Comparison of ENCODE assay signal across 14 cellular contexts in the genomic region with DNA sequence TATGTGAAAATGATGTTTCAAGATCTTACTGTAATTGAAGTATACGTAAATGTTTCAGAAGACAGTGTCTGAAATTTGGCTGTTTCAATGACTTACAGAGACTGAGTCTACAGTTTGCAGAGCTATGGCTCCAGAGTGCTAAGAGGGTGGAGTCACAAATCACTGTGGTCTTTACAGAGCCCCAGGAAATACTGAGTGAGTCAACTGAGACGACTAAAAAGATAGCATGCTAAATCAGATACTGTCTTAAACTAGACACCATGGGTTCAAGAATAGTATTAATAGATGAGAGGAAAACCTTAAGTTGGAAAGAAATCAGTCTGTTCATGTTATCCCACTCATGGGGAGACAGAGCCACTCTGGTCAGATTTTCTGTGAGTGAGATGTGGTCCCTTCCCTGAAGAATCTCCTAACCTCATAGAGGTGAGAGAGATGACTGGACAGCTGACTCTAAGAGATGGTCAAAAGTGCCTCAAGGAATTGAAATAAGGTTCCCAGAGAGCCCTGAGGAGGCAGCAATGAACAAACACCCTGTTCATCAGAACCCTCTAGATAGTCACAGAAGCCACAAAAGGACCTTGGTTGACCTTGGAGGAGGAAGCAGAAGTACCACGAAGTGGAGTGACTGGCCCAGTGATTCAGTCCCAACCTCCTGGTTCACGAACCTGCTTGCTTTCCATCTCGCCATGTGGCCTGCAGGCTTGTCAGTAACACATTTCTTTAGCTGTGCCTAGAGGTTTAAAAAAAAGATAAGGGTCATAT. TPM values are rescaled to one million over a fixed set of nuclear protein-coding genes. Genes with fewer than 3 reads are reported as not detected.
DNase-seq lines count a peak whose midpoint lies in the region; ATAC-seq, FAIRE-seq and TF ChIP-seq lines count a peak whose summit lies in the region.
"Had no signal": no experiment of that assay in that cellular context is flagged by ENCODE, and none has a peak within 500 bp of the region (broad histone marks: within the 10 kb centered on the region; RNA-seq: fewer than 3 reads in every experiment).

No MANE protein-coding gene starts in this region.

- H3K36me3 ChIP-seq in bronchial epithelial cell (ENCODE audit: control insufficient read depth, insufficient read depth, low read length), result no peaks in the 10 kb centered on the region
- H3K36me3 ChIP-seq in pancreas, result no peaks in the 10 kb centered on the region
- H3K36me3 ChIP-seq: cardiac muscle cell had no signal

- no peak overlapping the region for H3K27ac ChIP-seq in pancreas
- H3K27ac ChIP-seq: cardiac muscle cell, testis had no signal

- no peaks in the 10 kb centered on the region for H3K9me3 ChIP-seq in pancreas
- H3K9me3 ChIP-seq: testis had no signal

- FAIRE-seq in bronchial epithelial cell (lab: Jason Lieb, UNC) (no peak), pancreas (lab: Jason Lieb, UNC) (no peak)
- FAIRE-seq: D721Med, kidney had no signal

- intact Hi-C loops in pancreas (cut with DNase I), result no loop called here

- H3K4me3 ChIP-seq in GM12865 (ENCODE audit: low read depth, low read length) (no peak overlapping the region), bronchial epithelial cell (ENCODE audit: low read depth, low read length) (no peak overlapping the region), pancreas (no peak overlapping the region)
- H3K4me3 ChIP-seq: cardiac muscle cell, testis had no signal

- no peaks in the 10 kb centered on the region for H3K4me1 ChIP-seq in pancreas
- H3K4me1 ChIP-seq: testis had no signal

- no peaks in the 10 kb centered on the region for H3K27me3 ChIP-seq in bronchial epithelial cell (ENCODE audit: control insufficient read depth, insufficient read depth, low read length)
- H3K27me3 ChIP-seq in pancreas, result no peaks in the 10 kb centered on the region
- H3K27me3 ChIP-seq: cardiac muscle cell, testis had no signal

- TF ChIP-seq CTCF in GM12865 (IDR thresholded peaks at IDR 0.05; ENCODE audit: insufficient read depth, low read depth, low read length, missing control alignments) (no peak), bronchial epithelial cell (IDR thresholded peaks at IDR 0.05; ENCODE audit: insufficient read depth, low read length, severe bottlenecking) (no peak), pancreas (IDR thresholded peaks at IDR 0.05) (no peak)

- DNase-seq in GM12865 (ENCODE audit: low read depth), result peak; percentile 37
- DNase-seq in NCI-H226, result peak; percentile 15
- DNase-seq in bronchial epithelial cell (ENCODE audit: low read depth), result peak; percentile 67
- DNase-seq in myocyte (ENCODE audit: low read depth), result peak; percentile 53
- DNase-seq in pancreas, result no peak
- DNase-seq in activated effector memory CD4-positive, alpha-beta T cell treated with anti-CD3 and anti-CD28 coated beads, Interleukin-2, amount 50 U/mL, for 16 hours, result no peak
- DNase-seq: KBM-7, kidney, NCI-H2081, right cardiac atrium, testis had no signal

- WGBS in pancreas, 2 donors, result 68 to 74% methylated on average over 5 of the region's 5 CpGs

- no peak for ATAC-seq in GM19395 (IDR thresholded peaks at IDR 0.05; ENCODE audit: unreplicated experiment)
- no peak for ATAC-seq in pancreas
- ATAC-seq: right cardiac atrium had no signal

RNA-seq across cellular contexts. Expression of a gene that starts 30.2 kb away (rescaled TPM):
- not detected in 2 replicates for total RNA-seq in bronchial epithelial cell
- not detected in 2 replicates for total RNA-seq in myocyte
- 0.11 TPM for polyA plus RNA-seq in myocyte (2012)
- under 1 TPM in 2 of 6 donors, not detected in 4; 0.26 to 0.28 TPM for total RNA-seq in pancreas
- under 1 TPM in 1 of 2 donors, not detected in 1; 0.31 TPM for polyA plus RNA-seq in pancreas
- total RNA-seq: cardiac muscle cell, kidney had no signal
- polyA plus RNA-seq: right cardiac atrium had no signal

Comparison
In these comparisons a context has a peak if more than half of its experiments do, and no peak if none do; other contexts are left out.
1. DNase-seq: peak in GM12865 (single experiment), NCI-H226 (single experiment), bronchial epithelial cell (single experiment) and myocyte (single experiment); none in pancreas (0 of 6) and activated effector memory CD4-positive, alpha-beta T cell treated with anti-CD3 and anti-CD28 coated beads, Interleukin-2, amount 50 U/mL, for 16 hours (single experiment).